In genomic region chr20:20052074-20052970, GRCh38 we compare ENCODE assay signal across 1 cellular context.
A peak's percentile ranks its signal among the peaks of the same experiment; 100 is the strongest.
TF ChIP-seq lines count a peak whose summit lies in the region.

CFAP61 (plus strand) TSS chr20:20052532; CDS start chr20:20056654, 4,122 bp downstream.
CRNKL1 (minus strand) TSS chr20:20052466; CDS start chr20:20052342, 124 bp downstream.

TF ChIP-seq in HepG2, 621 proteins besides CTCF, POLR2A, EP300 and RAD21 (continued from another document and continues in another):
- TF ChIP-seq ZBTB34 (CRISPR knock-in tag; IDR thresholded peaks at IDR 0.05) (peak; percentile 74; the same call in 1 of the 2 replicates), KMT2B (CRISPR knock-in tag; IDR thresholded peaks at IDR 0.05) (peak; percentile 96), ZNF572 (CRISPR knock-in tag; IDR thresholded peaks at IDR 0.05) (peak; percentile 90; the same call in 1 of the 2 replicates), HOXA7 (CRISPR knock-in tag; IDR thresholded peaks at IDR 0.05) (peak; percentile 60; the same call in 1 of the 2 replicates), CENPBD1 (CRISPR knock-in tag; IDR thresholded peaks at IDR 0.05; ENCODE audit: borderline replicate concordance, low read depth) (no peak; the same call in 1 of the 2 replicates), ZNF281 (CRISPR knock-in tag; IDR thresholded peaks at IDR 0.05; ENCODE audit: borderline replicate concordance) (peak; percentile 66; the same call in 1 of the 2 replicates), ZNF549 (CRISPR knock-in tag; IDR thresholded peaks at IDR 0.05) (peak; percentile 56; the same call in 1 of the 2 replicates), FOXP1 (IDR thresholded peaks at IDR 0.05) (no peak), FOXP1 (CRISPR knock-in tag; IDR thresholded peaks at IDR 0.05) (peak; percentile 48; the same call in 1 of the 2 replicates), FLYWCH1 (CRISPR knock-in tag; IDR thresholded peaks at IDR 0.05) (no peak), SRSF9 (IDR thresholded peaks at IDR 0.05; ENCODE audit: borderline replicate concordance, insufficient read depth, low read depth, low read length, poor library complexity, severe bottlenecking) (no peak), ZKSCAN1 (IDR thresholded peaks at IDR 0.05; ENCODE audit: low read length) (no peak), FOSL1 (CRISPR knock-in tag; IDR thresholded peaks at IDR 0.05; ENCODE audit: borderline replicate concordance) (no peak), ZBTB38 (CRISPR knock-in tag; IDR thresholded peaks at IDR 0.05) (peak; percentile 95), KDM6A (CRISPR knock-in tag; IDR thresholded peaks at IDR 0.05; ENCODE audit: low read depth) (no peak), NFE2 (CRISPR knock-in tag; IDR thresholded peaks at IDR 0.05) (no peak; the same call in 1 of the 2 replicates), ZNF816 (CRISPR knock-in tag; IDR thresholded peaks at IDR 0.05; ENCODE audit: borderline replicate concordance) (peak; percentile 84; the same call in 1 of the 2 replicates), ARNTL (CRISPR knock-in tag; IDR thresholded peaks at IDR 0.05) (peak; percentile 69), ZNF337 (CRISPR knock-in tag; IDR thresholded peaks at IDR 0.05; ENCODE audit: borderline replicate concordance, low read depth) (no peak; the same call in 1 of the 2 replicates), ZNF646 (CRISPR knock-in tag; IDR thresholded peaks at IDR 0.05) (no peak; the same call in 1 of the 2 replicates), THAP11 (CRISPR knock-in tag; IDR thresholded peaks at IDR 0.05) (peak; percentile 98), PAX8 (CRISPR knock-in tag; IDR thresholded peaks at IDR 0.05; ENCODE audit: borderline replicate concordance) (peak; percentile 92; the same call in 1 of the 2 replicates), HOXD1 (CRISPR knock-in tag; IDR thresholded peaks at IDR 0.05) (peak; percentile 88), ZMYM4 (CRISPR knock-in tag; IDR thresholded peaks at IDR 0.05) (peak; percentile 97), PAWR (CRISPR knock-in tag; IDR thresholded peaks at IDR 0.05; ENCODE audit: borderline replicate concordance) (no peak), ZNF652 (CRISPR knock-in tag; IDR thresholded peaks at IDR 0.05; ENCODE audit: borderline replicate concordance, low read depth) (0 out of 2 replicates have a peak, but pooled peaks have one; percentile 5), PRPF4 (IDR thresholded peaks at IDR 0.05; ENCODE audit: low read depth, low read length, poor library complexity, severe bottlenecking) (no peak), MTF1 (CRISPR knock-in tag; IDR thresholded peaks at IDR 0.05) (no peak), ZNF597 (CRISPR knock-in tag; IDR thresholded peaks at IDR 0.05) (no peak), GTF2F1 (IDR thresholded peaks at IDR 0.05; ENCODE audit: low read length) (no peak), ZNF709 (CRISPR knock-in tag; IDR thresholded peaks at IDR 0.05) (no peak; the same call in 1 of the 2 replicates), NBN (conservative IDR thresholded peaks at IDR 0.05) (no peak), NFKBIZ (CRISPR knock-in tag; IDR thresholded peaks at IDR 0.05) (peak; percentile 46; the same call in 1 of the 2 replicates), TBX2 (CRISPR knock-in tag; IDR thresholded peaks at IDR 0.05; ENCODE audit: borderline replicate concordance) (peak; percentile 93), TEAD3 (CRISPR knock-in tag; optimal IDR thresholded peaks at IDR 0.05; ENCODE audit: borderline replicate concordance) (peak; percentile 47), DMAP1 (CRISPR knock-in tag; IDR thresholded peaks at IDR 0.05) (peak; percentile 97), PHF8 (CRISPR knock-in tag; IDR thresholded peaks at IDR 0.05) (peak; percentile 100), SP5 (CRISPR knock-in tag; IDR thresholded peaks at IDR 0.05; ENCODE audit: borderline replicate concordance, low read depth) (peak; percentile 39), IRF1 (CRISPR knock-in tag; IDR thresholded peaks at IDR 0.05; ENCODE audit: low read depth) (0 out of 2 replicates have a peak, but pooled peaks have one; percentile 74), STAG1 (CRISPR knock-in tag; IDR thresholded peaks at IDR 0.05) (peak; percentile 24; the same call in 1 of the 2 replicates), ZNF720 (CRISPR knock-in tag; IDR thresholded peaks at IDR 0.05) (no peak), REST (IDR thresholded peaks at IDR 0.05; ENCODE audit: borderline replicate concordance in 1 of 2, low read depth in 1 of 2, low read length in 2 of 2) (peak in 1 of 2 experiments; percentile 70; a peak in 1 of 4 replicates), SATB2 (CRISPR knock-in tag; IDR thresholded peaks at IDR 0.05) (peak; percentile 72; the same call in 1 of the 2 replicates), ZNF20 (CRISPR knock-in tag; IDR thresholded peaks at IDR 0.05) (no peak), GATA4 (IDR thresholded peaks at IDR 0.05; ENCODE audit: borderline replicate concordance, low read depth) (peak; percentile 65; the same call in 1 of the 2 replicates), SMYD3 (CRISPR knock-in tag; IDR thresholded peaks at IDR 0.05) (no peak; the same call in 1 of the 2 replicates), ZNF296 (CRISPR knock-in tag; conservative IDR thresholded peaks at IDR 0.05) (no peak; the same call in 1 of the 2 replicates), ZNF430 (CRISPR knock-in tag; IDR thresholded peaks at IDR 0.05) (peak; percentile 70), PBX3 (CRISPR knock-in tag; IDR thresholded peaks at IDR 0.05; ENCODE audit: borderline replicate concordance) (no peak), JDP2 (CRISPR knock-in tag; IDR thresholded peaks at IDR 0.05; ENCODE audit: borderline replicate concordance) (no peak)
